8 cellular contexts compared by ENCODE assay signal in genomic region chr12:32399045-32399372, GRCh38. TPM values are rescaled to one million over a fixed set of nuclear protein-coding genes. Genes with fewer than 3 reads are reported as not detected.
DNase-seq lines count a peak whose midpoint lies in the region; ATAC-seq and TF ChIP-seq lines count a peak whose summit lies in the region.

No MANE protein-coding gene starts in this region.

- TF ChIP-seq CTCF in left ventricle myocardium inferior (IDR thresholded peaks at IDR 0.05; ENCODE audit: borderline replicate concordance) (no peak), body of pancreas (IDR thresholded peaks at IDR 0.05) (peak in 1 of 7 experiments; percentile 5), omental fat pad (IDR thresholded peaks at IDR 0.05) (no peak)

- H2AK5ac ChIP-seq in mesendoderm (ENCODE audit: low read length) = no peak overlapping the region

- ATAC-seq in left ventricle myocardium superior (no peak), body of pancreas (no peak), aorta (ENCODE audit: low FRiP score) (peak; percentile 2), GM21423 (IDR thresholded peaks at IDR 0.05; ENCODE audit: unreplicated experiment) (no peak), HG02852 (IDR thresholded peaks at IDR 0.05; ENCODE audit: unreplicated experiment) (no peak), omental fat pad (ENCODE audit: low FRiP score) (no peak)

- no peak overlapping the region for H3K23ac ChIP-seq in mesendoderm (ENCODE audit: low read length)

- H3K56ac ChIP-seq in mesendoderm (ENCODE audit: low read length) = peak overlapping the region; percentile 80

- no peak for TF ChIP-seq POLR2A in body of pancreas (IDR thresholded peaks at IDR 0.05)

- peaks cover 3% of the 10 kb centered on the region for H3K36me3 ChIP-seq in left ventricle myocardium inferior
- H3K36me3 ChIP-seq in body of pancreas (replicated peaks in 1 of 2; ENCODE audit: insufficient read depth in 1 of 2, low read depth in 2 of 2) = no peaks in the 10 kb centered on the region
- no peaks in the 10 kb centered on the region for H3K36me3 ChIP-seq in mesendoderm (ENCODE audit: control insufficient read depth, insufficient read depth, low read length)
- no peaks in the 10 kb centered on the region for H3K36me3 ChIP-seq in aorta (ENCODE audit: control insufficient read depth in 1 of 2, insufficient read depth in 2 of 2, low read length in 1 of 2)

- H2BK5ac ChIP-seq in mesendoderm (ENCODE audit: low read length) = no peak overlapping the region

- H3K4ac ChIP-seq in mesendoderm (ENCODE audit: low read depth, low read length) = no peak overlapping the region

- DNase-seq in left ventricle myocardium inferior (no peak), left ventricle myocardium superior (no peak), body of pancreas (no peak), mesendoderm (no peak), aorta (no peak), omental fat pad (ENCODE audit: low spot score) (no peak)

- H3K9me3 ChIP-seq in left ventricle myocardium inferior (replicated peaks) (no peaks in the 10 kb centered on the region), body of pancreas (no peaks in the 10 kb centered on the region), aorta (ENCODE audit: control insufficient read depth, low read length) (no peaks in the 10 kb centered on the region)

- H3K9ac ChIP-seq in mesendoderm (ENCODE audit: low read length) = peak overlapping the region; percentile 65

- H4K8ac ChIP-seq in mesendoderm (ENCODE audit: low read depth, low read length) = no peak overlapping the region

- no peaks in the 10 kb centered on the region for H3K79me1 ChIP-seq in mesendoderm (ENCODE audit: low read length)

- H3K79me2 ChIP-seq in mesendoderm (ENCODE audit: control insufficient read depth, insufficient read depth, low read length) = peaks cover 22% of the 10 kb centered on the region

- no peak overlapping the region for H2BK15ac ChIP-seq in mesendoderm (replicated peaks; ENCODE audit: low read depth)

- H3K4me1 ChIP-seq in left ventricle myocardium inferior (peaks cover 23% of the 10 kb centered on the region), body of pancreas (peaks cover 33% of the 10 kb centered on the region), mesendoderm (ENCODE audit: control insufficient read depth, low read depth, low read length) (no peaks in the 10 kb centered on the region), aorta (ENCODE audit: control insufficient read depth in 1 of 2, insufficient read depth in 2 of 2, low read length in 2 of 2) (no peaks in the 10 kb centered on the region)

- peak overlapping the region; percentile 96 for H3K4me2 ChIP-seq in mesendoderm (ENCODE audit: low read length)

- WGBS in body of pancreas, 2 donors = 0 to 1% methylated on average over 16 to 26 of the region's 33 CpGs
- no CpG with 5 or more reads among the region's 33 CpGs for WGBS in mesendoderm (ENCODE audit: extremely low coverage, insufficient coverage, low lambda C conversion rate)
- 1% methylated on average over 10 to 33 of the region's 33 CpGs for WGBS in aorta, 2 donors

- intact Hi-C loops in left ventricle myocardium inferior (cut with micrococcal nuclease) (no loop called here), left ventricle myocardium superior (cut with micrococcal nuclease) (no loop called here), body of pancreas (cut with DNase I) (no loop called here), aorta (cut with DNase I) (no loop called here)

- H4K5ac ChIP-seq in mesendoderm (ENCODE audit: low read length) = no peak overlapping the region

- H3K4me3 ChIP-seq in left ventricle myocardium inferior (peak overlapping the region; percentile 97), body of pancreas (no peak overlapping the region), mesendoderm (ENCODE audit: low read length) (peak overlapping the region; percentile 48), aorta (ENCODE audit: low read length in 2 of 2) (peak overlapping the region in 1 of 2 donors; percentile 64)

- no peak overlapping the region for H3K18ac ChIP-seq in mesendoderm (ENCODE audit: low read length)

- H3K27ac ChIP-seq in left ventricle myocardium inferior (replicated peaks) = peak overlapping the region; percentile 91
- H3K27ac ChIP-seq in body of pancreas = peak overlapping the region; percentile 81 to 97 (median 96)
- H3K27ac ChIP-seq in mesendoderm (ENCODE audit: low read depth, low read length) = peak overlapping the region; percentile 91
- H3K27ac ChIP-seq in aorta (ENCODE audit: low read depth in 1 of 2, low read length in 2 of 2) = no peak overlapping the region

- H3K27me3 ChIP-seq in left ventricle myocardium inferior (ENCODE audit: low read depth) (no peaks in the 10 kb centered on the region), body of pancreas (no peaks in the 10 kb centered on the region), mesendoderm (ENCODE audit: insufficient read depth, low read length, poor library complexity) (no peaks in the 10 kb centered on the region), aorta (ENCODE audit: control insufficient read depth in 1 of 2, insufficient read depth in 2 of 2, low read length in 1 of 2) (no peaks in the 10 kb centered on the region)

- no peak overlapping the region for H2BK120ac ChIP-seq in mesendoderm (ENCODE audit: low read depth, low read length)

RNA-seq across cellular contexts. Expression of gene FGD4, which starts 0.3 kb away (rescaled TPM):
- 30.5 TPM for total RNA-seq in left ventricle myocardium inferior
- total RNA-seq in left ventricle myocardium superior = 21.7 TPM
- total RNA-seq in body of pancreas = 10 to 100 TPM; 36.3 to 54.4 TPM
- polyA plus RNA-seq in mesendoderm (2013, experiment 1 of 2) = 8.2 TPM
- 9.0 TPM for polyA plus RNA-seq in mesendoderm (2013, experiment 2 of 2)
- total RNA-seq in aorta = 10 to 100 TPM; 40.4 to 46.9 TPM
- polyA plus RNA-seq in aorta = 1 to 10 TPM; 5.5 to 7.5 TPM
- total RNA-seq in omental fat pad = 100 to 1,000 TPM in 1 of 4 donors, 10 to 100 TPM in 3; 43.1 to 111 (median 51.5) TPM

Comparison
In these comparisons a context has a peak if more than half of its experiments do, and no peak if none do; other contexts are left out.
1. H3K27ac ChIP-seq: peak in left ventricle myocardium inferior (single experiment), body of pancreas (4 of 4) and mesendoderm (single experiment); none in aorta (0 of 2).
2. H3K4me3 ChIP-seq: peak in left ventricle myocardium inferior (single experiment) and mesendoderm (single experiment); none in body of pancreas (0 of 2).